Comparison of ENCODE assay signal across 19 cellular contexts in genomic region chr5:103371046-103371603, GRCh38.
"Had no signal": no experiment of that assay in that cellular context is flagged by ENCODE, and none has a peak within 500 bp of the region (broad histone marks: within the 10 kb centered on the region; RNA-seq: fewer than 3 reads in every experiment).

No MANE protein-coding gene starts in this region.

- H3K4me3 ChIP-seq: body of pancreas, esophagus squamous epithelium, heart right ventricle, mucosa of descending colon, neural progenitor cell, ovary, tibial nerve had no signal

- H3K4me1 ChIP-seq: esophagus squamous epithelium had no signal

- DNase-seq: activated B cell treated with CpG ODN at 0.5 μM for 24 hours; activated CD4-positive, alpha-beta memory T cell treated with anti-CD3 and anti-CD28 coated beads, Interleukin-2, amount 10 ng/mL, durations not matched to agents 7 days and 5 days; activated CD4-positive, alpha-beta T cell treated with anti-CD3 and anti-CD28 coated beads for 48 hours; activated CD8-positive, alpha-beta memory T cell treated with anti-CD3 and anti-CD28 coated beads, Interleukin-2, amount 10 ng/mL, durations not matched to agents 7 days and 5 days; amygdala; body of pancreas; effector memory CD8-positive, alpha-beta T cell; esophagus squamous epithelium; heart right ventricle; mucosa of descending colon; naive B cell; ovary; stimulated activated CD4-positive, alpha-beta T cell treated with anti-CD3 and anti-CD28 coated beads, Interleukin-12 subunit alpha, Interleukin-12 subunit beta, amount 100 ng/mL, for 4 hours; stimulated activated CD4-positive, alpha-beta T cell treated with anti-CD3 and anti-CD28 coated beads, Interleukin-1b, Interleukin-23, amount 100 ng/mL, for 48 hours; stimulated activated CD8-positive, alpha-beta memory T cell treated with anti-CD3 and anti-CD28 coated beads, Interleukin-4, amount 100 ng/mL, for 48 hours; stimulated activated naive CD4-positive, alpha-beta T cell treated with Interleukin-2 at 50 U/mL for 16 hours had no signal

- H3K36me3 ChIP-seq: esophagus squamous epithelium, heart right ventricle, neural progenitor cell, ovary, tibial nerve had no signal

- H3K9me3 ChIP-seq: body of pancreas, esophagus squamous epithelium, mucosa of descending colon, ovary had no signal

- H3K27ac ChIP-seq: body of pancreas, esophagus squamous epithelium, heart right ventricle, neural progenitor cell, ovary, tibial nerve had no signal

- H3K9ac ChIP-seq: neural progenitor cell had no signal

- H3K27me3 ChIP-seq: body of pancreas, esophagus squamous epithelium, heart right ventricle, ovary, tibial nerve had no signal

- FAIRE-seq: urothelium cell line had no signal

- H2AFZ ChIP-seq: neural progenitor cell had no signal

- H3K4me2 ChIP-seq: neural progenitor cell had no signal
